ENCODE assay signal across 1 cellular context in the genomic region with DNA sequence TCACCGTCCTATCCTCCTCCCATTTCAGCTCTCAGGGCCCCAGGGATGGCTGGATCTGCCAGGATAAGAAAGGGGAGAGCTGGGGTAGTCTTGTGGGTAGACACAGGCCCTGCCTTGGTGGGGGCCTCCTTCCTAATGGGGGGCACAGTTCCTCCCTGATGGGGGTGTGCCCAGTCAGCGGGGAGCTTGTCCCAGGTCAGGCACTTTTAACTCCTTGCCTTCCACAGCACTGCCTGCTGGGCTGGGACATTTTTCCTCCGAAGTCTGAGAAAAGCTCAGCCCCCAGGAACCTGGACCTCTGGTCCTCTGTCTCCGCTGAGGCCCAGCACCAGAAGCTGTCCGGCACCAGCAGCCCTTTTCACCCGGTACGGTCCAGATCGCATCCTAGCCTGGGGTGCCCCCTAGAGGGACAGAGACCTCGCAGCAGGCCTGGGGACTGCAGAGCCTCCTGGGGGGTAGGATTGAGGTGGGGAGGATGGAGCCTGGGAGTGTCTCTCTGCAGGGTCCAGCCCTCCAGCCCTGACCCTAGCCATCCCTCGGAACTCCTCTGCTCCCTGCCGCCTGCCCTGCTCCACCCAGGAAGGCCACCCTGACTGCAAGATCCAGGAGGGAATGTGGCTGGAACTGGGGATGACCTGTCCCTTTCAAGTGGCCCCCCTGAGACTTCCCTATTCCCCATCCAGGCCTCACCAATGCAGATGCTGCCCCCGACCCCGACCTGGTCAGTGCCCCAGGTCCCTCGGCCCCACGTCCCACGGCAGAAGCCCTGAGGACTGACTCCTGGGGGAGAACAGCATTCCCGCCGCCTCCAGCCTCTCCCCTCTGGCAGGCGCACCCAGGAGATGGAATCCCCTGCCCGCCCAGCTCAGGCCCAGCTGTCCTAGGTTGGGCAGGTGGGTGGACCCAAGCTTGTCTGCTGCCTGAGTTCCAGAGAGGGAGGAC.
TF ChIP-seq lines count a peak whose summit lies in the region.

No MANE protein-coding gene starts in this region.

TF ChIP-seq in endothelial cell of umbilical vein, 7 proteins besides CTCF, POLR2A, EP300 and RAD21:
- no peak for TF ChIP-seq POLR2AphosphoS5 (IDR thresholded peaks at IDR 0.05; ENCODE audit: insufficient read depth, low read depth, low read length)
- no peak for TF ChIP-seq GATA2 (IDR thresholded peaks at IDR 0.05; ENCODE audit: insufficient read depth, insufficient read length, low read depth, low read length)
- TF ChIP-seq JUN (IDR thresholded peaks at IDR 0.05; ENCODE audit: borderline replicate concordance, insufficient read depth, insufficient read length, low read depth) = no peak
- TF ChIP-seq MYC (IDR thresholded peaks at IDR 0.05; ENCODE audit: low read depth, low read length) = no peak
- no peak for TF ChIP-seq EZH2 (IDR thresholded peaks at IDR 0.05; ENCODE audit: borderline replicate concordance, low read depth, low read length, severe bottlenecking)
- TF ChIP-seq, protein P1, sequence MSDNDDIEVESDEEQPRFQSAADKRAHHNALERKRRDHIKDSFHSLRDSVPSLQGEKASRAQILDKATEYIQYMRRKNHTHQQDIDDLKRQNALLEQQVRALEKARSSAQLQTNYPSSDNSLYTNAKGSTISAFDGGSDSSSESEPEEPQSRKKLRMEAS (IDR thresholded peaks at IDR 0.05; ENCODE audit: insufficient read depth, insufficient read length) = no peak
- TF ChIP-seq FOS (IDR thresholded peaks at IDR 0.05; ENCODE audit: borderline replicate concordance, insufficient read depth, low read length) = no peak
